ENCODE assay signal across 9 cellular contexts in the genomic region with DNA sequence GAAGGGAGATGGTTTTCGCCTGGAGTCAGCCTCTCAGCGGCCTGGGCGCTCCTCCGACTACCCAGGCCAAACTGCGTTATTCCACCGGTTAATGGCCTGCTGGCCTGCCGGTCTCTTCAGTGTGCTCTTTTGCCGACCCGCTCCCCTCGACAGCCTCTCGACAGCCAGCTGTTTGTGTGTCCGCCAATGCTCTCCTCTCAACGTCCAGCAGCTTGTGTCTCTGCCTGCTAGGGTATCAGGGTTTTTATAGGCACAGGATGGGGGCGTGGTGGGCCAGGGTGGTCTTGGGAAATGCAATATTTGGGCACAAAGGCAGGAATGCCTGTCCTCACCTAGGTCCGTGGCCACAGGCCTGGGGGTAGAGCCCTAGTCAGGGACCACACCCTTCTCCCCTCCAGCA.
"Had no signal": no experiment of that assay in that cellular context is flagged by ENCODE, and none has a peak within 500 bp of the region (broad histone marks: within the 10 kb centered on the region; RNA-seq: fewer than 3 reads in every experiment).

No MANE protein-coding gene starts in this region.

- H3K4me3 Mint-ChIP-seq: HFFc6 had no signal

- H3K4me3 ChIP-seq: GM23248, HAP-1 had no signal

- H3K27ac ChIP-seq: GM23248, HL-60 had no signal

- H3K9ac ChIP-seq: GM23248 had no signal

- ATAC-seq: HCT116 had no signal

- DNase-seq: GM23248, GOT3, H7, HFFc6, IMR-90, KBM-7 had no signal

- H3K9me3 ChIP-seq: HAP-1 had no signal

- H3K27ac Mint-ChIP-seq: HFFc6 had no signal
